ENCODE assay signal across 19 cellular contexts in the genomic region with DNA sequence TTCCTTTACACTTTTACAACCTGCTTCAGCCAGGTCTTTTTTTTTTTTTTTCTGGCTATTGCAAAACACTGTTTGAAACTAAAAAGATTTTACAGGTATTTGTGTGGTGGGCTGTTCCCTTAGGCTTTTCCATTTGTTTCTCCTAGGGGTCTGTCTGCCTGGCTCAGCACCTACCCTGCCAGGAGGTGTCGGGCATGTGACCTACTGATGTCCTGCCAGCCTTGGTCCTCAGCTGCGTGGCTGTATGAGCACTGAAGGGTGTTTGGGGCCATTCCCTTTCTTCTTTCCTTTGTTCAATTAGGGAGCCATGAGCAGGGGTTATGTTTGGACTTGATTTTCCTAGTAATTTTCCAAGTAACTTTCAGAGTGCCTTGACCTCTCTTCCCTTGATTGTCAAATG.
"Had no signal": no experiment of that assay in that cellular context is flagged by ENCODE, and none has a peak within 500 bp of the region (broad histone marks: within the 10 kb centered on the region; RNA-seq: fewer than 3 reads in every experiment).

No MANE protein-coding gene starts in this region.

- DNase-seq: KBM-7; MV-4-11; NCI-H1092; NCI-H1105 treated with DMSO at 0.1 percent for 48 hours; NCI-H1417 treated with DMSO at 0.1 percent for 48 hours; NCI-H146; NCI-H1694 treated with DMSO at 0.1 percent for 48 hours; NCI-H1930; NCI-H2081; NCI-H2107; NCI-H2227 treated with DMSO at 0.1 percent for 48 hours; NCI-H524 treated with DMSO at 0.1 percent for 48 hours; NCI-H69; NCI-H774; NK-92 treated with Interleukin-12 subunit alpha and Interleukin-12 subunit beta, amount 100 ng/mL, for 24 hours; PC-3; SHP77; SK-N-SH had no signal

- H3K4me2 ChIP-seq: SK-N-SH had no signal

- H3K27ac ChIP-seq: RWPE1 had no signal

- H3K9ac ChIP-seq: SK-N-SH had no signal

- H3K9me3 ChIP-seq: SK-N-SH had no signal
